ENCODE assay signal across 22 cellular contexts in genomic region chr12:109675411-109675810, GRCh38. TPM values are rescaled to one million over a fixed set of nuclear protein-coding genes. Genes with fewer than 3 reads are reported as not detected.
DNase-seq lines count a peak whose midpoint lies in the region; ATAC-seq, FAIRE-seq and TF ChIP-seq lines count a peak whose summit lies in the region.
"Had no signal": no experiment of that assay in that cellular context is flagged by ENCODE, and none has a peak within 500 bp of the region (broad histone marks: within the 10 kb centered on the region; RNA-seq: fewer than 3 reads in every experiment).

No MANE protein-coding gene starts in this region.

- TF ChIP-seq CTCF in kidney (IDR thresholded peaks at IDR 0.05; ENCODE audit: borderline replicate concordance, extremely low read depth, insufficient read depth) = no peak

- DNase-seq in kidney (peak; percentile 19), small intestine (peak; percentile 26), erythroblast (lab: John Stamatoyannopoulos, UW) (no peak), Right ventricle myocardium superior (no peak), urothelium cell line (ENCODE audit: low spot score) (no peak)
- DNase-seq: 8988T; ACHN; BE2C; C1 segment of cervical spinal cord; Caco-2; Calu3; CD4-positive, CD25-positive, alpha-beta regulatory T cell; CD8-positive, alpha-beta T cell; DMS79 treated with DMSO at 0.1 percent for 48 hours; GF-D8 had no signal

- intact Hi-C loops in kidney (cut with DNase I) = no loop called here
- intact Hi-C loops in Right ventricle myocardium superior (cut with DNase I) = no loop called here

- H3K36me3 ChIP-seq in kidney (ENCODE audit: control insufficient read depth in 1 of 2, insufficient read depth in 2 of 2, low read length in 2 of 2) (no peaks in the 10 kb centered on the region), small intestine (ENCODE audit: control insufficient read depth in 2 of 2, insufficient read depth in 2 of 2, low read length in 2 of 2) (no peaks in the 10 kb centered on the region)
- H3K36me3 ChIP-seq: BE2C, BLaER1 had no signal

- no peak for ATAC-seq in Right ventricle myocardium superior (ENCODE audit: poor library complexity)
- ATAC-seq: CD8-positive, alpha-beta T cell had no signal

- H3K27ac ChIP-seq in kidney (ENCODE audit: low read depth in 2 of 2, low read length in 2 of 2) (no peak overlapping the region), small intestine (ENCODE audit: low read depth in 1 of 2, low read length in 1 of 2) (no peak overlapping the region)
- H3K27ac ChIP-seq: BLaER1 had no signal

- FAIRE-seq in kidney (lab: Jason Lieb, UNC) (no peak), small intestine (lab: Jason Lieb, UNC) (no peak), urothelium cell line (lab: Jason Lieb, UNC) (no peak)
- FAIRE-seq: A204.1, D721Med, G401.6, GM12891, GM19239 had no signal

- H3K4me1 ChIP-seq in kidney (ENCODE audit: control insufficient read depth in 1 of 2, insufficient read depth in 1 of 2, low read depth in 1 of 2, low read length in 2 of 2) (no peaks in the 10 kb centered on the region), small intestine (ENCODE audit: control insufficient read depth in 2 of 2, insufficient read depth in 1 of 2, low read depth in 1 of 2, low read length in 1 of 2) (peaks cover 0 to 10% of the 10 kb centered on the region in 2 donors)
- H3K4me1 ChIP-seq: BLaER1 had no signal

- 11 to 52% (median 41%) methylated on average over 6 of the region's 6 CpGs for WGBS in small intestine, 3 donors

- H3K4me3 ChIP-seq in kidney (ENCODE audit: low read length in 2 of 2) (no peak overlapping the region), small intestine (ENCODE audit: low read depth in 1 of 2, low read length in 2 of 2) (no peak overlapping the region)
- H3K4me3 ChIP-seq: BLaER1 had no signal

- no peak overlapping the region for H3K9ac ChIP-seq in kidney (ENCODE audit: low read length in 2 of 2)
- H3K9ac ChIP-seq: BLaER1 had no signal

- H3K27me3 ChIP-seq in small intestine (ENCODE audit: control insufficient read depth in 2 of 2, insufficient read depth in 2 of 2, low read length in 2 of 2) = no peaks in the 10 kb centered on the region
- H3K27me3 ChIP-seq: BE2C, BLaER1 had no signal

- H3K9me3 ChIP-seq in kidney (ENCODE audit: control insufficient read depth in 1 of 2, low read length in 2 of 2) (no peaks in the 10 kb centered on the region), small intestine (ENCODE audit: control insufficient read depth, low read depth) (no peaks in the 10 kb centered on the region)
- H3K9me3 ChIP-seq: BE2C, Caco-2 had no signal

- no peak for TF ChIP-seq POLR2A in erythroblast (IDR thresholded peaks at IDR 0.05; ENCODE audit: low read length)

RNA-seq across cellular contexts. Expression of gene FAM222A, which starts 38.2 kb away (rescaled TPM):
- total RNA-seq in kidney = 3.7 TPM
- 12.5 TPM for polyA plus RNA-seq in kidney (ENCODE audit: insufficient read depth, low read depth, low replicate concordance)
- 1 to 10 TPM; 1.6 to 7.5 (median 3.4) TPM for polyA plus RNA-seq in small intestine
- 25.0 TPM for total RNA-seq in Right ventricle myocardium superior
- polyA plus RNA-seq: CD14-positive monocyte had no signal

Comparison
In these comparisons a context has a peak if more than half of its experiments do, and no peak if none do; other contexts are left out.
1. DNase-seq: peak in kidney (single experiment) and small intestine (single experiment); none in erythroblast (0 of 2), Right ventricle myocardium superior (single experiment) and urothelium cell line (single experiment).